In genomic region chr7:891805-892204, GRCh38 we compare ENCODE assay signal across 1 cellular context.
TF ChIP-seq lines count a peak whose summit lies in the region.

No MANE protein-coding gene starts in this region.

TF ChIP-seq in IMR-90, 13 proteins besides CTCF, POLR2A, EP300 and RAD21 (continued from another document):
- no peak for TF ChIP-seq ELK1 (IDR thresholded peaks at IDR 0.05; ENCODE audit: borderline replicate concordance, low read depth, low read length)
- TF ChIP-seq FOS (IDR thresholded peaks at IDR 0.05; ENCODE audit: low read depth, low read length) = no peak
- no peak for TF ChIP-seq MXI1 (IDR thresholded peaks at IDR 0.05; ENCODE audit: borderline replicate concordance, low read depth, low read length)
- TF ChIP-seq SMC3 (IDR thresholded peaks at IDR 0.05; ENCODE audit: low read depth, low read length) = no peak
- no peak for TF ChIP-seq MAZ (IDR thresholded peaks at IDR 0.05; ENCODE audit: borderline replicate concordance, low read depth, low read length)
